ENCODE assay signal across 34 cellular contexts in genomic region chr19:47901370-47901769, GRCh38. TPM values are rescaled to one million over a fixed set of nuclear protein-coding genes. Genes with fewer than 3 reads are reported as not detected.
"Had no signal": no experiment of that assay in that cellular context is flagged by ENCODE, and none has a peak within 500 bp of the region (broad histone marks: within the 10 kb centered on the region; RNA-seq: fewer than 3 reads in every experiment).

No MANE protein-coding gene starts in this region.

- H3K36me3 Mint-ChIP-seq: activated naive CD4-positive, alpha-beta T cell treated with anti-CD3 and anti-CD28 coated beads, Interleukin-2, amount 10 ng/mL, durations not matched to agents 7 days and 5 days; activated naive CD8-positive, alpha-beta T cell had no signal

- H3K4me3 Mint-ChIP-seq: activated CD4-positive, alpha-beta T cell treated with anti-CD3 and anti-CD28 coated beads, Interleukin-2, amount 10 ng/mL, durations not matched to agents 7 days and 5 days; activated CD8-positive, alpha-beta T cell treated with anti-CD3 and anti-CD28 coated beads, Interleukin-2, amount 10 ng/mL, durations not matched to agents 7 days and 5 days; activated naive CD4-positive, alpha-beta T cell treated with anti-CD3 and anti-CD28 coated beads, Interleukin-2, amount 10 ng/mL, durations not matched to agents 7 days and 5 days; activated naive CD8-positive, alpha-beta T cell; activated naive CD8-positive, alpha-beta T cell treated with anti-CD3 and anti-CD28 coated beads, Interleukin-2, amount 50 U/mL, for 24 hours; activated T-cell treated with anti-CD3 and anti-CD28 coated beads, Interleukin-2, amount 50 U/mL, for 24 hours had no signal

- H3K27ac Mint-ChIP-seq: activated CD4-positive, alpha-beta T cell treated with anti-CD3 and anti-CD28 coated beads, Interleukin-2, amount 10 ng/mL, durations not matched to agents 7 days and 5 days; activated CD8-positive, alpha-beta T cell treated with anti-CD3 and anti-CD28 coated beads, Interleukin-2, amount 10 ng/mL, durations not matched to agents 7 days and 5 days; activated naive CD4-positive, alpha-beta T cell treated with anti-CD3 and anti-CD28 coated beads, Interleukin-2, amount 10 ng/mL, durations not matched to agents 7 days and 5 days; activated naive CD8-positive, alpha-beta T cell; activated naive CD8-positive, alpha-beta T cell treated with anti-CD3 and anti-CD28 coated beads, Interleukin-2, amount 50 U/mL, for 24 hours; activated T-cell treated with anti-CD3 and anti-CD28 coated beads, Interleukin-2, amount 50 U/mL, for 24 hours; activated T-helper 2 cell treated with anti-CD3 and anti-CD28 coated beads, Interferon-gamma antibody, Interleukin-2, Interleukin-4, amounts not matched to agents 10 μg/mL and 5 μg/mL and 100 μg/mL, durations not matched to agents 14 hours and 24 hours and 36 hours had no signal

- DNase-seq: activated CD4-positive, alpha-beta T cell treated with anti-CD3 and anti-CD28 coated beads, Interleukin-2, amount 10 ng/mL, durations not matched to agents 7 days and 5 days; activated CD4-positive, alpha-beta T cell treated with anti-CD3 and anti-CD28 coated beads, Interleukin-2, amount 50 U/mL, for 48 hours; activated CD4-positive, CD25-positive, alpha-beta regulatory T cell; activated CD8-positive, alpha-beta T cell treated with anti-CD3 and anti-CD28 coated beads, Interleukin-2, amount 10 ng/mL, durations not matched to agents 7 days and 5 days; activated naive CD4-positive, alpha-beta T cell treated with anti-CD3 and anti-CD28 coated beads, Interleukin-2, amount 10 ng/mL, durations not matched to agents 7 days and 5 days; activated naive CD8-positive, alpha-beta T cell treated with anti-CD3 and anti-CD28 coated beads, Interleukin-2, amount 50 U/mL, for 24 hours; activated T-cell treated with anti-CD3 and anti-CD28 coated beads, Interleukin-2, amount 50 U/mL, for 24 hours; anterior cingulate cortex; brain microvascular endothelial cell; central memory CD4-positive, alpha-beta T cell; MM.1S; MV-4-11; NCI-H1092; NCI-H1436 treated with DMSO at 0.1 percent for 48 hours; NCI-H1694 treated with DMSO at 0.1 percent for 48 hours; NCI-H2029; NCI-H345; NCI-H524 treated with DMSO at 0.1 percent for 48 hours; NK-92 treated with Interleukin-12 subunit alpha and Interleukin-12 subunit beta, amount 100 ng/mL, for 24 hours; PC-3; Peyer's patch; RPMI8226; SIG-M5; SW 1271; T-helper 1 cell; T-helper 2 cell; T-helper 9 cell; WERI-Rb-1 had no signal

- H3K4me1 Mint-ChIP-seq: activated CD4-positive, alpha-beta T cell treated with anti-CD3 and anti-CD28 coated beads, Interleukin-2, amount 10 ng/mL, durations not matched to agents 7 days and 5 days; activated naive CD4-positive, alpha-beta T cell treated with anti-CD3 and anti-CD28 coated beads, Interleukin-2, amount 10 ng/mL, durations not matched to agents 7 days and 5 days; activated naive CD8-positive, alpha-beta T cell treated with anti-CD3 and anti-CD28 coated beads, Interleukin-2, amount 50 U/mL, for 24 hours had no signal

- ATAC-seq: activated CD8-positive, alpha-beta T cell treated with anti-CD3 and anti-CD28 coated beads, Interleukin-2, amount 10 ng/mL, durations not matched to agents 7 days and 5 days; activated naive CD8-positive, alpha-beta T cell treated with anti-CD3 and anti-CD28 coated beads, Interleukin-2, amount 50 U/mL, for 24 hours; PC-3; SK-N-SH treated with all-trans-retinoic acid at 6 μM for 48 hours had no signal

- H3K9me3 Mint-ChIP-seq: activated naive CD4-positive, alpha-beta T cell treated with anti-CD3 and anti-CD28 coated beads, Interleukin-2, amount 10 ng/mL, durations not matched to agents 7 days and 5 days; activated naive CD8-positive, alpha-beta T cell treated with anti-CD3 and anti-CD28 coated beads, Interleukin-2, amount 50 U/mL, for 24 hours; activated T-cell treated with anti-CD3 and anti-CD28 coated beads, Interleukin-2, amount 50 U/mL, for 24 hours; activated T-helper 2 cell treated with anti-CD3 and anti-CD28 coated beads, Interferon-gamma antibody, Interleukin-2, Interleukin-4, amounts not matched to agents 10 μg/mL and 5 μg/mL and 100 μg/mL, durations not matched to agents 14 hours and 24 hours and 36 hours had no signal

RNA-seq across cellular contexts. Expression of gene SULT2A1, which starts 15.3 kb away (rescaled TPM):
- total RNA-seq: activated CD4-positive, alpha-beta T cell treated with anti-CD3 and anti-CD28 coated beads, Interleukin-2, amount 10 ng/mL, durations not matched to agents 7 days and 5 days; activated CD8-positive, alpha-beta T cell treated with anti-CD3 and anti-CD28 coated beads, Interleukin-2, amount 10 ng/mL, durations not matched to agents 7 days and 5 days; activated T-helper 2 cell treated with anti-CD3 and anti-CD28 coated beads, Interferon-gamma antibody, Interleukin-2, Interleukin-4, amounts not matched to agents 10 μg/mL and 5 μg/mL and 100 μg/mL, durations not matched to agents 14 hours and 24 hours and 36 hours; LHCN-M2; NCI-H460; PC-3 had no signal

RNA-seq across cellular contexts. Expression of gene TPRX2, which starts 42.3 kb away (rescaled TPM):
- total RNA-seq: activated CD4-positive, alpha-beta T cell treated with anti-CD3 and anti-CD28 coated beads, Interleukin-2, amount 10 ng/mL, durations not matched to agents 7 days and 5 days; activated CD8-positive, alpha-beta T cell treated with anti-CD3 and anti-CD28 coated beads, Interleukin-2, amount 10 ng/mL, durations not matched to agents 7 days and 5 days; activated T-helper 2 cell treated with anti-CD3 and anti-CD28 coated beads, Interferon-gamma antibody, Interleukin-2, Interleukin-4, amounts not matched to agents 10 μg/mL and 5 μg/mL and 100 μg/mL, durations not matched to agents 14 hours and 24 hours and 36 hours; LHCN-M2; NCI-H460; PC-3; Peyer's patch; SK-MEL-5 had no signal
